Comparison of ENCODE assay signal across 21 cellular contexts in the genomic region with DNA sequence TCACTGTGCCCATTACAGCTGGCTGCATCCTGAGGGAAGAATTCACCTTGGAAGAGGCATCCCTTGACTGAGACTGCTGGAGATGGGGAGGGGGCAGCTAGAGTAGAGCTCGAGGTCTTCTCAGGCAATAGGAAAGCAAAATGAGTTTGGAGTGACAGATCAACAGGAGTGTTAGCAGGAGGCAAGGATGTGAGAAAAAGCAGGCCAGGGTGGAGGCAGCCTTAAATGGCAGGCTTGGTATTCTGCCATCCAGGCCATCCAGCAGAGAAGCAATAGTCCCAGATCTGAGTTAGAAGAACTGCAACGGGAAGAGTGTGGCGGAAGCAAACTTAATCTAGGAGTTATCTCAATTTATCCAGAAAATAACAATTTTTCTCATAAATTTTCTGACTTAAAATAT. TPM values are rescaled to one million over a fixed set of nuclear protein-coding genes. Genes with fewer than 3 reads are reported as not detected.
DNase-seq lines count a peak whose midpoint lies in the region; ATAC-seq and TF ChIP-seq lines count a peak whose summit lies in the region.
"Had no signal": no experiment of that assay in that cellular context is flagged by ENCODE, and none has a peak within 500 bp of the region (broad histone marks: within the 10 kb centered on the region; RNA-seq: fewer than 3 reads in every experiment).

No MANE protein-coding gene starts in this region.

- DNase-seq in heart left ventricle (peak in 1 of 5 donors; percentile 13), Right ventricle myocardium superior (no peak), neuronal stem cell (ENCODE audit: low spot score) (no peak), thoracic aorta (ENCODE audit: low spot score) (no peak), HuH-7 (ENCODE audit: low spot score) (no peak)
- DNase-seq: 8988T; ACHN; AML-193; BE2C; CD4-positive, alpha-beta T cell; CD8-positive, alpha-beta memory T cell; DMS53; DMS79 treated with DMSO at 0.1 percent for 48 hours; HFFc6 had no signal

- no peaks in the 10 kb centered on the region for H3K36me3 ChIP-seq in heart left ventricle
- H3K36me3 ChIP-seq in neuronal stem cell (replicated peaks in 1 of 2; ENCODE audit: control insufficient read depth in 2 of 2, insufficient read depth in 2 of 2, low read length in 2 of 2) = peaks cover 4 to 50% of the 10 kb centered on the region in 2 donors
- H3K36me3 ChIP-seq in thoracic aorta = no peaks in the 10 kb centered on the region
- H3K36me3 ChIP-seq: BE2C; BLaER1 treated with 17β-estradiol and CSF1 and Interleukin-3, amounts not matched to agents 10 nM and 100 nM; HAP-1 had no signal

- peak in 3 of 4 donors; percentile 47 to 61 (median 59) for ATAC-seq in heart left ventricle
- no peak for ATAC-seq in Right ventricle myocardium superior (ENCODE audit: poor library complexity)
- ATAC-seq in thoracic aorta (ENCODE audit: insufficient number of reproducible peaks, low FRiP score, low read depth) = no peak
- no peak for ATAC-seq in GM21360 (IDR thresholded peaks at IDR 0.05; ENCODE audit: unreplicated experiment)
- ATAC-seq: A549, GM23338 had no signal

- H4K8ac ChIP-seq in neuronal stem cell (ENCODE audit: low read depth, low read length) = no peak overlapping the region

- no peak overlapping the region for H2BK5ac ChIP-seq in neuronal stem cell (ENCODE audit: low read length)

- TF ChIP-seq CTCF in heart left ventricle (IDR thresholded peaks at IDR 0.05) (no peak), thoracic aorta (IDR thresholded peaks at IDR 0.05) (no peak)

- H2BK120ac ChIP-seq in neuronal stem cell (ENCODE audit: low read depth, low read length) = no peak overlapping the region

- H3K14ac ChIP-seq in neuronal stem cell (ENCODE audit: low read length) = no peak overlapping the region

- H3K4me1 ChIP-seq in heart left ventricle (peaks cover 0 to 21% (median 1%) of the 10 kb centered on the region in 12 donors), neuronal stem cell (ENCODE audit: control insufficient read depth in 2 of 2, insufficient read depth in 1 of 2, low read depth in 1 of 2, low read length in 2 of 2) (peaks cover 6 to 15% of the 10 kb centered on the region in 2 donors), thoracic aorta (ENCODE audit: control insufficient read depth in 1 of 2, low read depth in 2 of 2) (peaks cover 3 to 38% of the 10 kb centered on the region in 2 donors)
- H3K4me1 ChIP-seq: BE2C, HAP-1 had no signal

- H2BK12ac ChIP-seq in neuronal stem cell (ENCODE audit: low read length) = no peak overlapping the region

- H3K9me3 ChIP-seq in heart left ventricle (no peaks in the 10 kb centered on the region), neuronal stem cell (replicated peaks in 1 of 2; ENCODE audit: control insufficient read depth in 2 of 2, insufficient read depth in 1 of 2, low read depth in 1 of 2, low read length in 2 of 2) (peaks cover 0 to 11% of the 10 kb centered on the region in 2 donors), thoracic aorta (no peaks in the 10 kb centered on the region)
- H3K9me3 ChIP-seq: A549; BE2C; BLaER1 treated with 17β-estradiol and CSF1 and Interleukin-3, amounts not matched to agents 10 nM and 100 nM; HAP-1 had no signal

- no peak overlapping the region for H2BK15ac ChIP-seq in neuronal stem cell (ENCODE audit: low read length)

- peaks cover 3% of the 10 kb centered on the region for H3K79me1 ChIP-seq in neuronal stem cell (ENCODE audit: low read depth, low read length)

- H3K23ac ChIP-seq in neuronal stem cell (ENCODE audit: low read depth, low read length, poor library complexity) = no peak overlapping the region

- WGBS in heart left ventricle, 4 donors = 32 to 37% (median 36%) methylated on average over 3 of the region's 3 CpGs
- WGBS in neuronal stem cell (ENCODE audit: extremely low coverage in 2 of 2, insufficient read length in 2 of 2, insufficient replicate concordance in 1 of 2), 2 donors = no CpG with 5 or more reads among the region's 3 CpGs

- H3K27ac ChIP-seq in heart left ventricle = no peak overlapping the region
- H3K27ac ChIP-seq in neuronal stem cell (replicated peaks; ENCODE audit: low read length) = no peak overlapping the region
- no peak overlapping the region for H3K27ac ChIP-seq in thoracic aorta
- H3K27ac ChIP-seq: A549; BLaER1 treated with 17β-estradiol and CSF1 and Interleukin-3, amounts not matched to agents 10 nM and 100 nM had no signal

- peak overlapping the region; percentile 87 for H4K91ac ChIP-seq in neuronal stem cell (ENCODE audit: low read depth, low read length, poor library complexity)

- H2AK5ac ChIP-seq in neuronal stem cell (ENCODE audit: low read depth, low read length) = no peak overlapping the region

- no peak overlapping the region for H3K18ac ChIP-seq in neuronal stem cell (ENCODE audit: low read length)

- H2AFZ ChIP-seq in neuronal stem cell (ENCODE audit: low read length) = no peak overlapping the region
- H2AFZ ChIP-seq: GM23338 had no signal

- H3K4ac ChIP-seq in neuronal stem cell (ENCODE audit: low read length) = no peak overlapping the region

- no peak overlapping the region for H3K4me2 ChIP-seq in neuronal stem cell (ENCODE audit: insufficient read depth, low read length, poor library complexity, severe bottlenecking)
- H3K4me2 ChIP-seq: A549; BLaER1 treated with 17β-estradiol and CSF1 and Interleukin-3, amounts not matched to agents 10 nM and 100 nM; GM23338 had no signal

- no peak overlapping the region for H3K9ac ChIP-seq in neuronal stem cell (ENCODE audit: low read depth, low read length, poor library complexity)
- H3K9ac ChIP-seq: BLaER1 treated with 17β-estradiol and CSF1 and Interleukin-3, amounts not matched to agents 10 nM and 100 nM had no signal

- intact Hi-C loops in heart left ventricle (cut with DNase I) = loop anchor here in 1 of 10 donors (5.0 kb wide), 1 partner anchor 33 kb away; no protein-coding TSS in a partner anchor
- intact Hi-C loops in Right ventricle myocardium superior (cut with DNase I) = no loop called here

- peaks cover 0 to 31% (median 10%) of the 10 kb centered on the region in 9 donors for H3K27me3 ChIP-seq in heart left ventricle
- no peaks in the 10 kb centered on the region for H3K27me3 ChIP-seq in neuronal stem cell (ENCODE audit: control insufficient read depth in 3 of 3, insufficient read depth in 3 of 3, low read depth in 1 of 3, low read length in 3 of 3)
- no peaks in the 10 kb centered on the region for H3K27me3 ChIP-seq in thoracic aorta (replicated peaks; ENCODE audit: insufficient read depth)

- H3K4me3 ChIP-seq in heart left ventricle (no peak overlapping the region), neuronal stem cell (ENCODE audit: low read length in 2 of 2) (no peak overlapping the region), thoracic aorta (peak overlapping the region; percentile 5)
- H3K4me3 ChIP-seq: A549; BLaER1 treated with 17β-estradiol and CSF1 and Interleukin-3, amounts not matched to agents 10 nM and 100 nM; GM23338; HAP-1 had no signal

- no peak for TF ChIP-seq POLR2A in heart left ventricle (IDR thresholded peaks at IDR 0.05)

RNA-seq across cellular contexts. Expression of gene ADAMTS12, which starts 6.1 kb away (rescaled TPM):
- total RNA-seq in heart left ventricle (1 to 10 TPM; 1.0 to 4.7 (median 1.9) TPM), Right ventricle myocardium superior (1.7 TPM), thoracic aorta (1 to 10 TPM; 7.3 to 8.0 TPM)
- 1 to 10 TPM in 1 of 2 donors, under 1 TPM in 1; 0.72 to 1.2 TPM for polyA plus RNA-seq in heart left ventricle
- polyA plus RNA-seq in neuronal stem cell (2013, experiment 1 of 2) = 11.1 TPM
- 10.7 TPM for polyA plus RNA-seq in neuronal stem cell (2013, experiment 2 of 2)
- total RNA-seq: CD8-positive, alpha-beta memory T cell had no signal
- polyA plus RNA-seq: CD14-positive monocyte; CD8-positive, alpha-beta memory T cell had no signal

RNA-seq across cellular contexts. Expression of gene RXFP3, which starts 50.5 kb away (rescaled TPM):
- total RNA-seq in heart left ventricle (not detected), Right ventricle myocardium superior (not detected), thoracic aorta (not detected)
- polyA plus RNA-seq in heart left ventricle = under 1 TPM in 1 of 2 donors, not detected in 1; 0.03 TPM
- polyA plus RNA-seq in neuronal stem cell (2013, experiment 1 of 2) = not detected
- not detected for polyA plus RNA-seq in neuronal stem cell (2013, experiment 2 of 2)
- total RNA-seq: CD4-positive, alpha-beta T cell; CD8-positive, alpha-beta memory T cell; Daoy; GM23338; HFFc6 had no signal
- polyA plus RNA-seq: A549; CD14-positive monocyte; CD8-positive, alpha-beta memory T cell; GM23338 had no signal

Comparison
In these comparisons a context has a peak if more than half of its experiments do, and no peak if none do; other contexts are left out.
1. ATAC-seq: peak in heart left ventricle (3 of 4); none in Right ventricle myocardium superior (single experiment), thoracic aorta (single experiment) and GM21360 (single experiment).